ENCODE assay signal across 1 cellular context in the genomic region with DNA sequence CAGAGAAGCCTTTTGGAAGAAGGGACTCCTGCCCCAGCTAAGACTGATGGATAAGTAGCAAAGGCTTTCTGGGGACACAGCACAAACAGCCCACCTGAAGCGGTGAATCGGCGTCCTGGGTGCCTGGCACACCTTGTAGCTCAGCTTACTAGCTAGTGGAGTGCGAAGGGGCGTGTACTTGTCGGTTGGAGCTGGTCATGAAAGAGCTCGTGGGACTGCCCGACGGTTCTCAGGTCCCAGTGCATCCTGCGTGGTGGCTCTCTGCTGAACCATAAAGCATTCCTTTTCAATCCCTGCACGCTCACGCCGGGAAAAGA.
TF ChIP-seq lines count a peak whose summit lies in the region.

No MANE protein-coding gene starts in this region.

TF ChIP-seq in HepG2, 621 proteins besides CTCF, POLR2A, EP300 and RAD21 (continued from another document and continues in another):
- TF ChIP-seq, protein P1, sequence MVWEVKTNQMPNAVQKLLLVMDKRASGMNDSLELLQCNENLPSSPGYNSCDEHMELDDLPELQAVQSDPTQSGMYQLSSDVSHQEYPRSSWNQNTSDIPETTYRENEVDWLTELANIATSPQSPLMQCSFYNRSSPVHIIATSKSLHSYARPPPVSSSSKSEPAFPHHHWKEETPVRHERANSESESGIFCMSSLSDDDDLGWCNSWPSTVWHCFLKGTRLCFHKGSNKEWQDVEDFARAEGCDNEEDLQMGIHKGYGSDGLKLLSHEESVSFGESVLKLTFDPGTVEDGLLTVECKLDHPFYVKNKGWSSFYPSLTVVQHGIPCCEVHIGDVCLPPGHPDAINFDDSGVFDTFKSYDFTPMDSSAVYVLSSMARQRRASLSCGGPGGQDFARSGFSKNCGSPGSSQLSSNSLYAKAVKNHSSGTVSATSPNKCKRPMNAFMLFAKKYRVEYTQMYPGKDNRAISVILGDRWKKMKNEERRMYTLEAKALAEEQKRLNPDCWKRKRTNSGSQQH (CRISPR knock-in tag; IDR thresholded peaks at IDR 0.05; ENCODE audit: low read depth): no peak
- no peak for TF ChIP-seq ZNF382 (CRISPR knock-in tag; IDR thresholded peaks at IDR 0.05; ENCODE audit: borderline replicate concordance)
- TF ChIP-seq MIER3 (CRISPR knock-in tag; IDR thresholded peaks at IDR 0.05; ENCODE audit: borderline replicate concordance): no peak
- TF ChIP-seq AHR (CRISPR knock-in tag; IDR thresholded peaks at IDR 0.05): peak; percentile 61; the same call in 1 of the 2 replicates
- TF ChIP-seq, protein P2, sequence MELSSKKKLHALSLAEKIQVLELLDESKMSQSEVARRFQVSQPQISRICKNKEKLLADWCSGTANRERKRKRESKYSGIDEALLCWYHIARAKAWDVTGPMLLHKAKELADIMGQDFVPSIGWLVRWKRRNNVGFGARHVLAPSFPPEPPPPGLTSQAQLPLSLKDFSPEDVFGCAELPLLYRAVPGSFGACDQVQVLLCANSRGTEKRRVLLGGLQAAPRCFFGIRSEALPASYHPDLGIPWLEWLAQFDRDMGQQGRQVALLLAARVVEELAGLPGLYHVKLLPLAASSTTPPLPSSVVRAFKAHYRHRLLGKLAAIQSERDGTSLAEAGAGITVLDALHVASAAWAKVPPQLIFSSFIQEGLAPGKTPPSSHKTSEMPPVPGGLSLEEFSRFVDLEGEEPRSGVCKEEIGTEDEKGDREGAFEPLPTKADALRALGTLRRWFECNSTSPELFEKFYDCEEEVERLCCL (CRISPR knock-in tag; IDR thresholded peaks at IDR 0.05; ENCODE audit: borderline replicate concordance): no peak
- TF ChIP-seq, protein P3, sequence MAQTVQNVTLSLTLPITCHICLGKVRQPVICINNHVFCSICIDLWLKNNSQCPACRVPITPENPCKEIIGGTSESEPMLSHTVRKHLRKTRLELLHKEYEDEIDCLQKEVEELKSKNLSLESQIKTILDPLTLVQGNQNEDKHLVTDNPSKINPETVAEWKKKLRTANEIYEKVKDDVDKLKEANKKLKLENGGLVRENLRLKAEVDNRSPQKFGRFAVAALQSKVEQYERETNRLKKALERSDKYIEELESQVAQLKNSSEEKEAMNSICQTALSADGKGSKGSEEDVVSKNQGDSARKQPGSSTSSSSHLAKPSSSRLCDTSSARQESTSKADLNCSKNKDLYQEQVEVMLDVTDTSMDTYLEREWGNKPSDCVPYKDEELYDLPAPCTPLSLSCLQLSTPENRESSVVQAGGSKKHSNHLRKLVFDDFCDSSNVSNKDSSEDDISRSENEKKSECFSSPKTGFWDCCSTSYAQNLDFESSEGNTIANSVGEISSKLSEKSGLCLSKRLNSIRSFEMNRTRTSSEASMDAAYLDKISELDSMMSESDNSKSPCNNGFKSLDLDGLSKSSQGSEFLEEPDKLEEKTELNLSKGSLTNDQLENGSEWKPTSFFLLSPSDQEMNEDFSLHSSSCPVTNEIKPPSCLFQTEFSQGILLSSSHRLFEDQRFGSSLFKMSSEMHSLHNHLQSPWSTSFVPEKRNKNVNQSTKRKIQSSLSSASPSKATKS (CRISPR knock-in tag; IDR thresholded peaks at IDR 0.05): no peak
- TF ChIP-seq, protein P4, sequence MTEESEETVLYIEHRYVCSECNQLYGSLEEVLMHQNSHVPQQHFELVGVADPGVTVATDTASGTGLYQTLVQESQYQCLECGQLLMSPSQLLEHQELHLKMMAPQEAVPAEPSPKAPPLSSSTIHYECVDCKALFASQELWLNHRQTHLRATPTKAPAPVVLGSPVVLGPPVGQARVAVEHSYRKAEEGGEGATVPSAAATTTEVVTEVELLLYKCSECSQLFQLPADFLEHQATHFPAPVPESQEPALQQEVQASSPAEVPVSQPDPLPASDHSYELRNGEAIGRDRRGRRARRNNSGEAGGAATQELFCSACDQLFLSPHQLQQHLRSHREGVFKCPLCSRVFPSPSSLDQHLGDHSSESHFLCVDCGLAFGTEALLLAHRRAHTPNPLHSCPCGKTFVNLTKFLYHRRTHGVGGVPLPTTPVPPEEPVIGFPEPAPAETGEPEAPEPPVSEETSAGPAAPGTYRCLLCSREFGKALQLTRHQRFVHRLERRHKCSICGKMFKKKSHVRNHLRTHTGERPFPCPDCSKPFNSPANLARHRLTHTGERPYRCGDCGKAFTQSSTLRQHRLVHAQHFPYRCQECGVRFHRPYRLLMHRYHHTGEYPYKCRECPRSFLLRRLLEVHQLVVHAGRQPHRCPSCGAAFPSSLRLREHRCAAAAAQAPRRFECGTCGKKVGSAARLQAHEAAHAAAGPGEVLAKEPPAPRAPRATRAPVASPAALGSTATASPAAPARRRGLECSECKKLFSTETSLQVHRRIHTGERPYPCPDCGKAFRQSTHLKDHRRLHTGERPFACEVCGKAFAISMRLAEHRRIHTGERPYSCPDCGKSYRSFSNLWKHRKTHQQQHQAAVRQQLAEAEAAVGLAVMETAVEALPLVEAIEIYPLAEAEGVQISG (CRISPR knock-in tag; IDR thresholded peaks at IDR 0.05): no peak
- TF ChIP-seq ZNF510 (CRISPR knock-in tag; IDR thresholded peaks at IDR 0.05; ENCODE audit: low read depth): no peak
- 0 out of 2 replicates have a peak, but pooled peaks have one; percentile 33 for TF ChIP-seq HNRNPL (IDR thresholded peaks at IDR 0.05; ENCODE audit: low read depth, low read length)
- no peak for TF ChIP-seq TARDBP (CRISPR knock-in tag; IDR thresholded peaks at IDR 0.05)
- no peak for TF ChIP-seq SIN3B (IDR thresholded peaks at IDR 0.05; ENCODE audit: low read length)
- TF ChIP-seq, protein P5, sequence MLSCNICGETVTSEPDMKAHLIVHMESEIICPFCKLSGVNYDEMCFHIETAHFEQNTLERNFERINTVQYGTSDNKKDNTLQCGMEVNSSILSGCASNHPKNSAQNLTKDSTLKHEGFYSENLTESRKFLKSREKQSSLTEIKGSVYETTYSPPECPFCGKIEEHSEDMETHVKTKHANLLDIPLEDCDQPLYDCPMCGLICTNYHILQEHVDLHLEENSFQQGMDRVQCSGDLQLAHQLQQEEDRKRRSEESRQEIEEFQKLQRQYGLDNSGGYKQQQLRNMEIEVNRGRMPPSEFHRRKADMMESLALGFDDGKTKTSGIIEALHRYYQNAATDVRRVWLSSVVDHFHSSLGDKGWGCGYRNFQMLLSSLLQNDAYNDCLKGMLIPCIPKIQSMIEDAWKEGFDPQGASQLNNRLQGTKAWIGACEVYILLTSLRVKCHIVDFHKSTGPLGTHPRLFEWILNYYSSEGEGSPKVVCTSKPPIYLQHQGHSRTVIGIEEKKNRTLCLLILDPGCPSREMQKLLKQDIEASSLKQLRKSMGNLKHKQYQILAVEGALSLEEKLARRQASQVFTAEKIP (CRISPR knock-in tag; IDR thresholded peaks at IDR 0.05; ENCODE audit: borderline replicate concordance): no peak
- TF ChIP-seq, protein P6, sequence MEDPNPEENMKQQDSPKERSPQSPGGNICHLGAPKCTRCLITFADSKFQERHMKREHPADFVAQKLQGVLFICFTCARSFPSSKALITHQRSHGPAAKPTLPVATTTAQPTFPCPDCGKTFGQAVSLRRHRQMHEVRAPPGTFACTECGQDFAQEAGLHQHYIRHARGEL (CRISPR knock-in tag; IDR thresholded peaks at IDR 0.05): no peak
- 0 out of 2 replicates have a peak, but pooled peaks have one; percentile 64 for TF ChIP-seq ZNF296 (CRISPR knock-in tag; conservative IDR thresholded peaks at IDR 0.05)
- TF ChIP-seq, protein P7, sequence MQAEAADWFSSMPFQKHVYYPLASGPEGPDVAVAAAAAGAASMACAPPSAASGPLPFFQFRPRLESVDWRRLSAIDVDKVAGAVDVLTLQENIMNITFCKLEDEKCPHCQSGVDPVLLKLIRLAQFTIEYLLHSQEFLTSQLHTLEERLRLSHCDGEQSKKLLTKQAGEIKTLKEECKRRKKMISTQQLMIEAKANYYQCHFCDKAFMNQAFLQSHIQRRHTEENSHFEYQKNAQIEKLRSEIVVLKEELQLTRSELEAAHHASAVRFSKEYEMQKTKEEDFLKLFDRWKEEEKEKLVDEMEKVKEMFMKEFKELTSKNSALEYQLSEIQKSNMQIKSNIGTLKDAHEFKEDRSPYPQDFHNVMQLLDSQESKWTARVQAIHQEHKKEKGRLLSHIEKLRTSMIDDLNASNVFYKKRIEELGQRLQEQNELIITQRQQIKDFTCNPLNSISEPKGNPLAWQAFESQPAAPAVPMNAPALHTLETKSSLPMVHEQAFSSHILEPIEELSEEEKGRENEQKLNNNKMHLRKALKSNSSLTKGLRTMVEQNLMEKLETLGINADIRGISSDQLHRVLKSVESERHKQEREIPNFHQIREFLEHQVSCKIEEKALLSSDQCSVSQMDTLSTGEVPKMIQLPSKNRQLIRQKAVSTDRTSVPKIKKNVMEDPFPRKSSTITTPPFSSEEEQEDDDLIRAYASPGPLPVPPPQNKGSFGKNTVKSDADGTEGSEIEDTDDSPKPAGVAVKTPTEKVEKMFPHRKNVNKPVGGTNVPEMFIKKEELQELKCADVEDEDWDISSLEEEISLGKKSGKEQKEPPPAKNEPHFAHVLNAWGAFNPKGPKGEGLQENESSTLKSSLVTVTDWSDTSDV (CRISPR knock-in tag; IDR thresholded peaks at IDR 0.05): 0 out of 2 replicates have a peak, but pooled peaks have one; percentile 40
- no peak for TF ChIP-seq ZNF224 (CRISPR knock-in tag; IDR thresholded peaks at IDR 0.05)
- TF ChIP-seq TBX2 (CRISPR knock-in tag; IDR thresholded peaks at IDR 0.05; ENCODE audit: borderline replicate concordance): no peak
- TF ChIP-seq, protein P8, sequence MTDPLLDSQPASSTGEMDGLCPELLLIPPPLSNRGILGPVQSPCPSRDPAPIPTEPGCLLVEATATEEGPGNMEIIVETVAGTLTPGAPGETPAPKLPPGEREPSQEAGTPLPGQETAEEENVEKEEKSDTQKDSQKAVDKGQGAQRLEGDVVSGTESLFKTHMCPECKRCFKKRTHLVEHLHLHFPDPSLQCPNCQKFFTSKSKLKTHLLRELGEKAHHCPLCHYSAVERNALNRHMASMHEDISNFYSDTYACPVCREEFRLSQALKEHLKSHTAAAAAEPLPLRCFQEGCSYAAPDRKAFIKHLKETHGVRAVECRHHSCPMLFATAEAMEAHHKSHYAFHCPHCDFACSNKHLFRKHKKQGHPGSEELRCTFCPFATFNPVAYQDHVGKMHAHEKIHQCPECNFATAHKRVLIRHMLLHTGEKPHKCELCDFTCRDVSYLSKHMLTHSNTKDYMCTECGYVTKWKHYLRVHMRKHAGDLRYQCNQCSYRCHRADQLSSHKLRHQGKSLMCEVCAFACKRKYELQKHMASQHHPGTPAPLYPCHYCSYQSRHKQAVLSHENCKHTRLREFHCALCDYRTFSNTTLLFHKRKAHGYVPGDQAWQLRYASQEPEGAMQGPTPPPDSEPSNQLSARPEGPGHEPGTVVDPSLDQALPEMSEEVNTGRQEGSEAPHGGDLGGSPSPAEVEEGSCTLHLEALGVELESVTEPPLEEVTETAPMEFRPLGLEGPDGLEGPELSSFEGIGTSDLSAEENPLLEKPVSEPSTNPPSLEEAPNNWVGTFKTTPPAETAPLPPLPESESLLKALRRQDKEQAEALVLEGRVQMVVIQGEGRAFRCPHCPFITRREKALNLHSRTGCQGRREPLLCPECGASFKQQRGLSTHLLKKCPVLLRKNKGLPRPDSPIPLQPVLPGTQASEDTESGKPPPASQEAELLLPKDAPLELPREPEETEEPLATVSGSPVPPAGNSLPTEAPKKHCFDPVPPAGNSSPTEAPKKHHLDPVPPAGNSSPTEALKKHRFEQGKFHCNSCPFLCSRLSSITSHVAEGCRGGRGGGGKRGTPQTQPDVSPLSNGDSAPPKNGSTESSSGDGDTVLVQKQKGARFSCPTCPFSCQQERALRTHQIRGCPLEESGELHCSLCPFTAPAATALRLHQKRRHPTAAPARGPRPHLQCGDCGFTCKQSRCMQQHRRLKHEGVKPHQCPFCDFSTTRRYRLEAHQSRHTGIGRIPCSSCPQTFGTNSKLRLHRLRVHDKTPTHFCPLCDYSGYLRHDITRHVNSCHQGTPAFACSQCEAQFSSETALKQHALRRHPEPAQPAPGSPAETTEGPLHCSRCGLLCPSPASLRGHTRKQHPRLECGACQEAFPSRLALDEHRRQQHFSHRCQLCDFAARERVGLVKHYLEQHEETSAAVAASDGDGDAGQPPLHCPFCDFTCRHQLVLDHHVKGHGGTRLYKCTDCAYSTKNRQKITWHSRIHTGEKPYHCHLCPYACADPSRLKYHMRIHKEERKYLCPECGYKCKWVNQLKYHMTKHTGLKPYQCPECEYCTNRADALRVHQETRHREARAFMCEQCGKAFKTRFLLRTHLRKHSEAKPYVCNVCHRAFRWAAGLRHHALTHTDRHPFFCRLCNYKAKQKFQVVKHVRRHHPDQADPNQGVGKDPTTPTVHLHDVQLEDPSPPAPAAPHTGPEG (CRISPR knock-in tag; IDR thresholded peaks at IDR 0.05): 0 out of 2 replicates have a peak, but pooled peaks have one; percentile 30
- TF ChIP-seq ZNF12 (CRISPR knock-in tag; IDR thresholded peaks at IDR 0.05): no peak
- 0 out of 2 replicates have a peak, but pooled peaks have one; percentile 28 for TF ChIP-seq SMAD1 (CRISPR knock-in tag; IDR thresholded peaks at IDR 0.05; ENCODE audit: borderline replicate concordance, low read depth)
- no peak for TF ChIP-seq KAT7 (CRISPR knock-in tag; IDR thresholded peaks at IDR 0.05; ENCODE audit: borderline replicate concordance)
- TF ChIP-seq PHF8 (CRISPR knock-in tag; IDR thresholded peaks at IDR 0.05): no peak; the same call in 1 of the 2 replicates
- peak; percentile 44 for TF ChIP-seq U2AF1 (optimal IDR thresholded peaks at IDR 0.05; ENCODE audit: low read depth, low read length)
- 0 out of 2 replicates have a peak, but pooled peaks have one; percentile 23 for TF ChIP-seq ZNF749 (CRISPR knock-in tag; IDR thresholded peaks at IDR 0.05; ENCODE audit: borderline replicate concordance)
- TF ChIP-seq NRL (CRISPR knock-in tag; IDR thresholded peaks at IDR 0.05; ENCODE audit: borderline replicate concordance): 0 out of 2 replicates have a peak, but pooled peaks have one; percentile 32
- no peak for TF ChIP-seq PPARG (CRISPR knock-in tag; conservative IDR thresholded peaks at IDR 0.05)
- TF ChIP-seq, protein P9, sequence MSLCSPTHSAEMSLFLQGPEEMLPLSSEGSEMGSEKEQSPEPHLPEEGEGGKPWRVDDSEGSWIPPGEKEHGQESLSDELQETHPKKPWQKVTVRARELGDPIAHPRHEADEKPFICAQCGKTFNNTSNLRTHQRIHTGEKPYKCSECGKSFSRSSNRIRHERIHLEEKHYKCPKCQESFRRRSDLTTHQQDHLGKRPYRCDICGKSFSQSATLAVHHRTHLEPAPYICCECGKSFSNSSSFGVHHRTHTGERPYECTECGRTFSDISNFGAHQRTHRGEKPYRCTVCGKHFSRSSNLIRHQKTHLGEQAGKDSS (CRISPR knock-in tag; IDR thresholded peaks at IDR 0.05; ENCODE audit: borderline replicate concordance, low read depth): peak; percentile 30; the same call in 1 of the 2 replicates
- TF ChIP-seq, protein P10, sequence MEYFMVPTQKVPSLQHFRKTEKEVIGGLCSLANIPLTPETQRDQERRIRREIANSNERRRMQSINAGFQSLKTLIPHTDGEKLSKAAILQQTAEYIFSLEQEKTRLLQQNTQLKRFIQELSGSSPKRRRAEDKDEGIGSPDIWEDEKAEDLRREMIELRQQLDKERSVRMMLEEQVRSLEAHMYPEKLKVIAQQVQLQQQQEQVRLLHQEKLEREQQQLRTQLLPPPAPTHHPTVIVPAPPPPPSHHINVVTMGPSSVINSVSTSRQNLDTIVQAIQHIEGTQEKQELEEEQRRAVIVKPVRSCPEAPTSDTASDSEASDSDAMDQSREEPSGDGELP (IDR thresholded peaks at IDR 0.05; ENCODE audit: borderline replicate concordance, low read depth): no peak
- 0 out of 2 replicates have a peak, but pooled peaks have one; percentile 3 for TF ChIP-seq GATAD2A (CRISPR knock-in tag; IDR thresholded peaks at IDR 0.05)
